Comparison of ENCODE assay signal across 28 cellular contexts in the genomic region with DNA sequence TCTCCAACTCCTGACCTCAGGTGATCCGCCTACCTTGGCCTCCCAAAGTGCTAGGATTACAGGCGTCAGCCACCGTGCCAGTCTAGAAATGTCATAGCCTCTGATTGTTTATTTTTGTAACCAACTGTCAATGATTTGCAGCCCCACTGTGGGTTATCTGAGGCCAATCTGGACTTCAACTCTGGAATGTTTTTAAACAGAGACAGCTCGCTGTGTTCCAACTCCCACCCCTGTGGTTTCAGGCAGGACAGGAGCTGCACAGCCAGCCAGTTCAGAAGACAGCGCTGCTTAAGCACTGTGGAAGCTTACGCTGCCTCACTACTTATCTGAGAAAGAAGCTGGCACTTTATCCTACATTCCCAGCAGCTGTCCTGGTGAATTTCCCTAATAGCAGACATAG. TPM values are rescaled to one million over a fixed set of nuclear protein-coding genes. Genes with fewer than 3 reads are reported as not detected.
DNase-seq lines count a peak whose midpoint lies in the region; ATAC-seq, FAIRE-seq and TF ChIP-seq lines count a peak whose summit lies in the region.
"Had no signal": no experiment of that assay in that cellular context is flagged by ENCODE, and none has a peak within 500 bp of the region (broad histone marks: within the 10 kb centered on the region; RNA-seq: fewer than 3 reads in every experiment).

No MANE protein-coding gene starts in this region.

- no peak for FAIRE-seq in astrocyte (lab: Jason Lieb, UNC)
- FAIRE-seq: A549, D721Med, H54 had no signal

- H3K9me3 ChIP-seq in astrocyte (ENCODE audit: insufficient read depth, low read depth, low read length) (no peaks in the 10 kb centered on the region), psoas muscle (no peaks in the 10 kb centered on the region), Peyer's patch (no peaks in the 10 kb centered on the region)
- H3K9me3 ChIP-seq: A549, neutrophil, thyroid gland had no signal

- peak overlapping the region; percentile 58 for H3K27ac Mint-ChIP-seq in astrocyte (ENCODE audit: unreplicated experiment)
- H3K27ac Mint-ChIP-seq: WTC11 had no signal

- peaks cover 26% of the 10 kb centered on the region for H3K36me3 Mint-ChIP-seq in astrocyte (ENCODE audit: low read depth, unreplicated experiment)

- H3K9me3 Mint-ChIP-seq in astrocyte (ENCODE audit: unreplicated experiment) = no peaks in the 10 kb centered on the region
- H3K9me3 Mint-ChIP-seq: WTC11 had no signal

- TF ChIP-seq CTCF in astrocyte (IDR thresholded peaks at IDR 0.05; ENCODE audit: insufficient read depth, low read depth, low read length) = no peak
- no peak for TF ChIP-seq CTCF in kidney epithelial cell (IDR thresholded peaks at IDR 0.05; ENCODE audit: insufficient read depth, low read length, poor library complexity, severe bottlenecking)
- no peak for TF ChIP-seq CTCF in psoas muscle (IDR thresholded peaks at IDR 0.05)
- no peak for TF ChIP-seq CTCF in Peyer's patch (IDR thresholded peaks at IDR 0.05)

- intact Hi-C loops in psoas muscle (cut with DNase I) (loop anchor here in 1 of 2 donors (5.0 kb wide), 1 partner anchor 76 kb away; no protein-coding TSS in a partner anchor), cardiac septum (cut with DNase I) (no loop called here)

- peaks cover 4% of the 10 kb centered on the region for H3K4me1 Mint-ChIP-seq in astrocyte (ENCODE audit: low read depth, unreplicated experiment)

- no peaks in the 10 kb centered on the region for H3K27me3 Mint-ChIP-seq in astrocyte (ENCODE audit: low read depth, unreplicated experiment)

- H3K27ac ChIP-seq in astrocyte (ENCODE audit: low read depth, low read length) (no peak overlapping the region), psoas muscle (peak overlapping the region; percentile 46), Peyer's patch (no peak overlapping the region)
- H3K27ac ChIP-seq: A549, cardiac muscle cell, dorsolateral prefrontal cortex, HL-60, neutrophil, SK-N-MC, thyroid gland had no signal

- ATAC-seq in psoas muscle (peak; percentile 69 to 78 (median 74)), GM19324 (IDR thresholded peaks at IDR 0.05; ENCODE audit: low FRiP score, unreplicated experiment) (no peak)
- ATAC-seq: stimulated activated naive CD8-positive, alpha-beta T cell treated with anti-CD3 and anti-CD28 coated beads, Interleukin-15, Interleukin-2, amounts not matched to agents 100 U/mL and 50 U/mL, for 24 hours; WTC11 had no signal

- DNase-seq in EH (ENCODE audit: low read depth) (peak; percentile 34), astrocyte (ENCODE audit: low read depth) (peak; percentile 56), kidney epithelial cell (ENCODE audit: low read depth) (peak; percentile 21), psoas muscle (peak in 1 of 2 donors; percentile 50), Peyer's patch (no peak), ecto neural progenitor cell (ENCODE audit: low spot score) (no peak), cardiac septum (ENCODE audit: low spot score) (no peak)
- DNase-seq: activated CD4-positive, alpha-beta T cell treated with anti-CD3 and anti-CD28 coated beads, Interleukin-2, amount 50 U/mL, for 48 hours; dorsolateral prefrontal cortex; hippocampal formation; IMR-90; NCI-H1105 treated with DMSO at 0.1 percent for 48 hours; NCI-H2107; NCI-H510A; NK-92 treated with Interleukin-12 subunit alpha and Interleukin-12 subunit beta, amount 100 ng/mL, for 24 hours; stimulated activated CD4-positive, alpha-beta T cell treated with anti-CD3 and anti-CD28 coated beads, Interleukin-12 subunit alpha, Interleukin-12 subunit beta, amount 100 ng/mL, for 4 hours; stimulated activated CD4-positive, alpha-beta T cell treated with anti-CD3 and anti-CD28 coated beads, Interleukin-4, amount 100 ng/mL, for 4 hours; stimulated activated naive CD8-positive, alpha-beta T cell treated with anti-CD3 and anti-CD28 coated beads, Interleukin-15, Interleukin-2, amounts not matched to agents 100 U/mL and 50 U/mL, for 24 hours; thyroid gland had no signal

- H3K4me2 ChIP-seq in astrocyte (ENCODE audit: low read length) = no peak overlapping the region
- H3K4me2 ChIP-seq: A549 had no signal

- TF ChIP-seq POLR2A in Peyer's patch (IDR thresholded peaks at IDR 0.05) = no peak

- whole genome bisulfite sequencing in psoas muscle, 3 donors = 19 to 30% (median 20%) methylated on average over 6 of the region's 6 CpGs

- H3K79me2 ChIP-seq in astrocyte (ENCODE audit: insufficient read depth, low read length) = no peaks in the 10 kb centered on the region

- H3K36me3 ChIP-seq in astrocyte (ENCODE audit: insufficient read depth, low read length) = peaks cover 9% of the 10 kb centered on the region
- no peaks in the 10 kb centered on the region for H3K36me3 ChIP-seq in kidney epithelial cell (ENCODE audit: control insufficient read depth, insufficient read depth, low read length)
- H3K36me3 ChIP-seq in psoas muscle (ENCODE audit: insufficient read depth in 1 of 2, low read depth in 1 of 2) = peaks cover 0 to 27% of the 10 kb centered on the region in 2 donors
- H3K36me3 ChIP-seq in Peyer's patch = peaks cover 0 to 6% (median 0%) of the 10 kb centered on the region in 3 donors
- H3K36me3 ChIP-seq: neutrophil, thyroid gland had no signal

- H3K9ac ChIP-seq in astrocyte (ENCODE audit: low read length) = no peak overlapping the region

- H3K4me3 ChIP-seq in astrocyte (ENCODE audit: insufficient read depth, low read depth, low read length) (no peak overlapping the region), kidney epithelial cell (ENCODE audit: low read depth, low read length) (no peak overlapping the region), psoas muscle (no peak overlapping the region), Peyer's patch (no peak overlapping the region)
- H3K4me3 ChIP-seq: A549, cardiac muscle cell, dorsolateral prefrontal cortex, SK-N-MC, thyroid gland had no signal

- H2AFZ ChIP-seq in astrocyte (ENCODE audit: low read depth, low read length) = no peak overlapping the region

- H3K4me3 Mint-ChIP-seq in astrocyte (ENCODE audit: unreplicated experiment) = peak overlapping the region; percentile 34
- H3K4me3 Mint-ChIP-seq: WTC11 had no signal

- peaks cover 23% of the 10 kb centered on the region for H4K20me1 ChIP-seq in astrocyte (ENCODE audit: insufficient read depth, low read length)

- H3K27me3 ChIP-seq in astrocyte (ENCODE audit: insufficient read depth, low read length) (no peaks in the 10 kb centered on the region), kidney epithelial cell (ENCODE audit: control insufficient read depth, insufficient read depth, low read length) (no peaks in the 10 kb centered on the region), psoas muscle (ENCODE audit: insufficient read depth in 3 of 3, low read length in 2 of 3) (no peaks in the 10 kb centered on the region), Peyer's patch (no peaks in the 10 kb centered on the region)
- H3K27me3 ChIP-seq: cardiac muscle cell, neutrophil, thyroid gland had no signal

- H3K4me1 ChIP-seq in astrocyte (ENCODE audit: insufficient read depth, low read length) (no peaks in the 10 kb centered on the region), psoas muscle (peaks cover 37% of the 10 kb centered on the region), Peyer's patch (no peaks in the 10 kb centered on the region)
- H3K4me1 ChIP-seq: A549, thyroid gland had no signal

RNA-seq across cellular contexts. Expression of gene MRM3, which starts 19.5 kb away (rescaled TPM):
- total RNA-seq in astrocyte (7.7 and 8.3 TPM in 2 replicates), kidney epithelial cell (25.3 and 28.0 TPM in 2 replicates), psoas muscle (10 to 100 TPM; 17.2 to 30.1 (median 19.5) TPM), Peyer's patch (10 to 100 TPM; 17.0 to 23.0 (median 22.2) TPM), cardiac septum (15.9 TPM)
- polyA plus RNA-seq in psoas muscle = 10 to 100 TPM; 25.9 to 36.2 (median 28.3) TPM

RNA-seq across cellular contexts. Expression of gene GLOD4, which starts 19.6 kb away (rescaled TPM):
- total RNA-seq in astrocyte (48.3 and 61.8 TPM in 2 replicates), kidney epithelial cell (87.0 and 121 TPM in 2 replicates), psoas muscle (10 to 100 TPM; 18.5 to 25.2 (median 20.8) TPM), Peyer's patch (10 to 100 TPM; 52.0 to 94.8 (median 72.0) TPM), cardiac septum (33.8 TPM)
- 10 to 100 TPM; 13.5 to 29.2 (median 21.7) TPM for polyA plus RNA-seq in psoas muscle

RNA-seq across cellular contexts. Expression of gene GEMIN4, which starts 49.6 kb away (rescaled TPM):
- 17.3 and 18.4 TPM in 2 replicates for total RNA-seq in astrocyte
- total RNA-seq in kidney epithelial cell = 13.3 and 21.6 TPM in 2 replicates
- 10 to 100 TPM; 11.2 to 21.9 (median 14.8) TPM for total RNA-seq in psoas muscle
- polyA plus RNA-seq in psoas muscle = 10 to 100 TPM in 2 of 3 donors, 1 to 10 TPM in 1; 7.2 to 12.6 (median 11.4) TPM
- total RNA-seq in Peyer's patch = 10 to 100 TPM in 3 of 4 donors, 1 to 10 TPM in 1; 8.4 to 49.5 (median 16.8) TPM
- total RNA-seq in cardiac septum = 10.9 TPM

Comparison
In these comparisons a context has a peak if more than half of its experiments do, and no peak if none do; other contexts are left out.
1. DNase-seq: peak in EH (single experiment), astrocyte (single experiment) and kidney epithelial cell (single experiment); none in Peyer's patch (0 of 3), ecto neural progenitor cell (single experiment) and cardiac septum (single experiment).